Comparison of ENCODE assay signal across 8 cellular contexts in genomic region chr12:13980548-13981295, GRCh38. TPM values are rescaled to one million over a fixed set of nuclear protein-coding genes. Genes with fewer than 3 reads are reported as not detected.
DNase-seq lines count a peak whose midpoint lies in the region; ATAC-seq and TF ChIP-seq lines count a peak whose summit lies in the region.
"Had no signal": no experiment of that assay in that cellular context is flagged by ENCODE, and none has a peak within 500 bp of the region (broad histone marks: within the 10 kb centered on the region; RNA-seq: fewer than 3 reads in every experiment).

No MANE protein-coding gene starts in this region.

- H3K27ac ChIP-seq in H9 (ENCODE audit: insufficient read length, low read depth, low read length) (no peak overlapping the region), iPS-18a (ENCODE audit: low read length) (no peak overlapping the region), gastrocnemius medialis (no peak overlapping the region)

- no peak overlapping the region for H2BK5ac ChIP-seq in H9 (ENCODE audit: insufficient read length, low read length)

- no peak overlapping the region for H2AK5ac ChIP-seq in H9 (ENCODE audit: insufficient read length, low read length)

- H3K4me2 ChIP-seq in H9 (ENCODE audit: insufficient read depth, insufficient read length, low read length), result peak overlapping the region; percentile 71

- H2BK12ac ChIP-seq in H9 (ENCODE audit: insufficient read length, low read depth, low read length), result no peak overlapping the region

- H3K18ac ChIP-seq in H9 (ENCODE audit: insufficient read length, low read depth, low read length), result no peak overlapping the region

- H3K9me3 Mint-ChIP-seq in H9, result no peaks in the 10 kb centered on the region
- peaks cover 0 to 5% (median 0%) of the 10 kb centered on the region in 3 donors for H3K9me3 Mint-ChIP-seq in T-cell
- H3K9me3 Mint-ChIP-seq in CD14-positive monocyte, result peaks cover 0 to 17% (median 6%) of the 10 kb centered on the region in 7 donors
- H3K9me3 Mint-ChIP-seq: activated naive CD4-positive, alpha-beta T cell treated with anti-CD3 and anti-CD28 coated beads, Interleukin-2, amount 50 U/mL, for 72 hours had no signal

- no peaks in the 10 kb centered on the region for H3K9me3 ChIP-seq in H9 (ENCODE audit: control insufficient read depth, low read depth, low read length)
- H3K9me3 ChIP-seq in iPS-18a (ENCODE audit: control insufficient read depth, low read depth, low read length), result no peaks in the 10 kb centered on the region
- no peaks in the 10 kb centered on the region for H3K9me3 ChIP-seq in gastrocnemius medialis

- H3K56ac ChIP-seq in H9 (ENCODE audit: insufficient read length, low read depth, low read length), result no peak overlapping the region

- H4K8ac ChIP-seq in H9 (replicated peaks; ENCODE audit: insufficient read length, low read depth, low read length), result no peak overlapping the region

- H3K27me3 ChIP-seq in H9 (ENCODE audit: insufficient read depth, low read length), result peaks cover 8% of the 10 kb centered on the region; the same call in 1 of the 2 replicates
- H3K27me3 ChIP-seq in iPS-18a (ENCODE audit: control insufficient read depth, insufficient read depth, low read length), result peaks cover 58% of the 10 kb centered on the region
- peaks cover 27 to 45% (median 44%) of the 10 kb centered on the region in 3 donors for H3K27me3 ChIP-seq in gastrocnemius medialis

- H4K5ac ChIP-seq in H9 (ENCODE audit: insufficient read length, low read depth, low read length), result no peak overlapping the region

- H3K36me3 Mint-ChIP-seq in H9 (ENCODE audit: insufficient read depth in 1 of 3, low read depth in 3 of 3) (no peaks in the 10 kb centered on the region), T-cell (no peaks in the 10 kb centered on the region), CD14-positive monocyte (no peaks in the 10 kb centered on the region)

- H3K23me2 ChIP-seq in H9 (ENCODE audit: insufficient read length, low read depth, low read length, poor library complexity, severe bottlenecking), result peaks cover 12% of the 10 kb centered on the region

- H2BK120ac ChIP-seq in H9 (ENCODE audit: low read depth, low read length, poor library complexity, severe bottlenecking), result no peak overlapping the region

- no peak overlapping the region for H2BK20ac ChIP-seq in H9 (ENCODE audit: low read depth, low read length, poor library complexity, severe bottlenecking)

- H3K27ac Mint-ChIP-seq in H9 (no peak overlapping the region), T-cell (no peak overlapping the region), CD14-positive monocyte (no peak overlapping the region)
- H3K27ac Mint-ChIP-seq: activated naive CD4-positive, alpha-beta T cell treated with anti-CD3 and anti-CD28 coated beads, Interleukin-2, amount 50 U/mL, for 72 hours had no signal

- in situ Hi-C loops in gastrocnemius medialis (cut with MboI; ENCODE audit: low sequenced_read_pairs in 4 of 4), result no loop called here

- CTCF ChIA-PET in T-cell (lab: Charles Lee), result no interaction called here

- no peak overlapping the region for H3K4ac ChIP-seq in H9 (ENCODE audit: low read depth, low read length)

- no peak overlapping the region for H3K9ac ChIP-seq in H9 (ENCODE audit: extremely low read depth, insufficient read length, low read length)
- peak overlapping the region; percentile 10 for H3K9ac ChIP-seq in iPS-18a (ENCODE audit: low read length)

- no peak overlapping the region for H2AFZ ChIP-seq in H9 (ENCODE audit: low read length)

- intact Hi-C loops in gastrocnemius medialis (cut with DNase I; ENCODE audit: low total_unique reads), result no loop called here
- intact Hi-C loops in CD14-positive monocyte (cut with micrococcal nuclease), result no loop called here

- no peak overlapping the region for H3K14ac ChIP-seq in H9 (ENCODE audit: insufficient read depth, low read length)

- no peaks in the 10 kb centered on the region for H3K79me2 ChIP-seq in H9 (ENCODE audit: insufficient read depth, low read length)

- H3K36me3 ChIP-seq in iPS-18a (ENCODE audit: control insufficient read depth, low read depth, low read length), result no peaks in the 10 kb centered on the region
- H3K36me3 ChIP-seq in gastrocnemius medialis, result no peaks in the 10 kb centered on the region

- no peak overlapping the region for H4K91ac ChIP-seq in H9 (ENCODE audit: insufficient read length, low read depth, low read length)

- POLR2A ChIA-PET in T-cell (lab: Charles Lee), result no interaction called here

- no peaks in the 10 kb centered on the region for H3K79me1 ChIP-seq in H9 (ENCODE audit: insufficient read depth, low read depth, low read length, poor library complexity, severe bottlenecking)

- ATAC-seq in T-cell (replicated peaks in 1 of 4), result no peak
- ATAC-seq in gastrocnemius medialis, result no peak

- H3T11ph ChIP-seq in H9 (ENCODE audit: low read length), result no peak overlapping the region

- peak overlapping the region; percentile 69 to 93 for H3K4me3 Mint-ChIP-seq in H9
- peak overlapping the region in 2 of 3 donors; percentile 5 to 60 for H3K4me3 Mint-ChIP-seq in T-cell
- peak overlapping the region in 1 of 2 donors; percentile 77 for H3K4me3 Mint-ChIP-seq in CD14-positive monocyte

- H3K27me3 Mint-ChIP-seq in H9 (ENCODE audit: low read depth), result peaks cover 82% of the 10 kb centered on the region
- peaks cover 70 to 72% of the 10 kb centered on the region in 2 donors for H3K27me3 Mint-ChIP-seq in T-cell
- H3K27me3 Mint-ChIP-seq in CD14-positive monocyte (ENCODE audit: low read depth in 3 of 3), result peaks cover 43 to 69% (median 54%) of the 10 kb centered on the region in 3 donors

- H3K4me1 ChIP-seq in H9 (ENCODE audit: insufficient read depth, low read length) (no peaks in the 10 kb centered on the region), iPS-18a (ENCODE audit: control insufficient read depth, low read depth, low read length) (no peaks in the 10 kb centered on the region), gastrocnemius medialis (no peaks in the 10 kb centered on the region)

- H3K4me1 Mint-ChIP-seq in H9, result peaks cover 21 to 22% of the 10 kb centered on the region in 2 experiments
- H3K4me1 Mint-ChIP-seq in T-cell, result peaks cover 13 to 16% (median 15%) of the 10 kb centered on the region in 3 donors
- peaks cover 5% of the 10 kb centered on the region for H3K4me1 Mint-ChIP-seq in CD14-positive monocyte

- no peak overlapping the region for H3K23ac ChIP-seq in H9 (ENCODE audit: insufficient read length, low read depth, low read length)

- WGBS in H9 (ENCODE audit: extremely low coverage, insufficient read length, low lambda C conversion rate), result no CpG with 5 or more reads among the region's 53 CpGs

- no peak for TF ChIP-seq POLR2A in gastrocnemius medialis (IDR thresholded peaks at IDR 0.05)

- TF ChIP-seq CTCF in H9 (conservative IDR thresholded peaks at IDR 0.05) (no peak), gastrocnemius medialis (IDR thresholded peaks at IDR 0.05 in 4 of 5, conservative IDR thresholded peaks at IDR 0.05 in 1 of 5) (no peak), CD14-positive monocyte (IDR thresholded peaks at IDR 0.05) (no peak)

- H2BK15ac ChIP-seq in H9 (ENCODE audit: low read depth, low read length), result no peak overlapping the region

- DNase-seq in H9 (peak; percentile 53), T-cell (no peak), gastrocnemius medialis (no peak), NCI-H128 (lab: John Stamatoyannopoulos, UW; ENCODE audit: unreplicated experiment) (no peak), CD14-positive monocyte (ENCODE audit: low spot score) (no peak)
- no peak for DNase-seq in effector CD8-positive, alpha-beta T cell (lab: John Stamatoyannopoulos, UW)

- no peaks in the 10 kb centered on the region for H4K20me1 ChIP-seq in H9 (ENCODE audit: control insufficient read depth, insufficient read depth, insufficient read length)

- peak overlapping the region; percentile 85 for H3K4me3 ChIP-seq in iPS-18a (ENCODE audit: low read length)
- peak overlapping the region; percentile 13 to 51 (median 32) for H3K4me3 ChIP-seq in gastrocnemius medialis

RNA-seq across cellular contexts. Expression of gene GRIN2B, which starts 0.7 kb away (rescaled TPM):
- total RNA-seq in H9 (2021), result 0.02 and 0.13 TPM in 2 replicates
- total RNA-seq in T-cell, result not detected
- total RNA-seq in gastrocnemius medialis, result not detected
- polyA plus RNA-seq in CD14-positive monocyte, result not detected
- total RNA-seq: activated naive CD4-positive, alpha-beta T cell treated with anti-CD3 and anti-CD28 coated beads, Interleukin-2, amount 50 U/mL, for 72 hours had no signal
